Comparison of ENCODE assay signal across 9 cellular contexts in the genomic region with DNA sequence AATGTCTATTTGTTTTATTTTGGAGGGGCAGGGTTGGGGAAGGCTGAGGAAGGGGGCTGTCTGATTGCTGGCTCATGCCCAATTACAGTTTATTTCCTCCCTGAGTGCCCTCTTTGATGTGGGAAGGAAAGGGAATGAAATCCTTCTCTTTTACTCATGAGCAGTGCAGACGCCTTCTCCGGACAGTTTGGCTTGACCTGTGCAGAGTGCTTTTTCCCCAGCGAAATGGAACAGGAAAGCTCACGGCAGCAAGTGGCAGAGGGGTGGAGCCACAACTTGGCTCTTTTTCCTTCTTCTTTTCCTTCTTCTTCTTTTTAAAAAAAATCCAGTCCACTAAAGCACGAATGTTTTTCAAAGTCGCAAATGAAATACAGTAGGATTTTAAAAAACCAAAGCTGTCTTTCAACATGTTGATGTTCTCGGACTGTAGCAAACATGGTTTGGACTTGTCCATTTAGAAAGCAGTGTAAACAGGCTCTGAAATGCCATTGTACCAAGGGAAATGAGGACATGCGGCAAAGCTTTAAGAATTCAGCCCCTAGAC. TPM values are rescaled to one million over a fixed set of nuclear protein-coding genes. Genes with fewer than 3 reads are reported as not detected.
A peak's percentile ranks its signal among the peaks of the same experiment; 100 is the strongest.
DNase-seq lines count a peak whose midpoint lies in the region; ATAC-seq, FAIRE-seq and TF ChIP-seq lines count a peak whose summit lies in the region.
"Had no signal": no experiment of that assay in that cellular context is flagged by ENCODE, and none has a peak within 500 bp of the region (broad histone marks: within the 10 kb centered on the region; RNA-seq: fewer than 3 reads in every experiment).

No MANE protein-coding gene starts in this region.

- intact Hi-C loops in endothelial cell of umbilical vein (cut with micrococcal nuclease), result loop anchor here (1.0 kb wide), 5 partner anchors 13 to 171 kb away; no protein-coding TSS in a partner anchor
- intact Hi-C loops in upper lobe of right lung (cut with DNase I), result no loop called here

- POLR2A ChIA-PET in endothelial cell of umbilical vein (lab: Charles Lee), result interaction anchor here (0.9 kb wide), 1 partner anchor 127 kb away, joined by 3 read pairs; no protein-coding TSS in a partner anchor

- H3K36me3 ChIP-seq in endothelial cell of umbilical vein (ENCODE audit: control insufficient read depth in 2 of 2, extremely low read depth in 1 of 2, insufficient read depth in 2 of 2, low read length in 2 of 2) (no peaks in the 10 kb centered on the region), upper lobe of right lung (no peaks in the 10 kb centered on the region)

- H3K4me1 ChIP-seq in endothelial cell of umbilical vein (ENCODE audit: control insufficient read depth, extremely low read depth, insufficient read depth, low read length), result peaks cover 38% of the 10 kb centered on the region
- peaks cover 24% of the 10 kb centered on the region for H3K4me1 ChIP-seq in upper lobe of right lung

- CTCF ChIA-PET in endothelial cell of umbilical vein (lab: Charles Lee), result interaction anchor here (0.9 to 1.4 kb wide), 7 partner anchors 9 to 208 kb away, joined by 3 to 7 read pairs (median 4); partner anchors contain the start of gene RAB31

- peak overlapping the region; percentile 41 for H3K9ac ChIP-seq in endothelial cell of umbilical vein (replicated peaks; ENCODE audit: extremely low read depth, insufficient read depth, low read length)

- H3K9me1 ChIP-seq in endothelial cell of umbilical vein (replicated peaks; ENCODE audit: control insufficient read depth, extremely low read depth, insufficient read depth, low read length), result no peaks in the 10 kb centered on the region

- no peak for TF ChIP-seq POLR2A in endothelial cell of umbilical vein (IDR thresholded peaks at IDR 0.05; ENCODE audit: low read depth, low read length)

- peak overlapping the region; percentile 81 for H3K4me2 ChIP-seq in endothelial cell of umbilical vein (ENCODE audit: insufficient read depth, low read length)

- H3K27me3 ChIP-seq in endothelial cell of umbilical vein (ENCODE audit: control insufficient read depth in 2 of 2, insufficient read depth in 2 of 2, low read length in 2 of 2), result no peaks in the 10 kb centered on the region
- H3K27me3 ChIP-seq in upper lobe of right lung, result no peaks in the 10 kb centered on the region

- ATAC-seq in upper lobe of right lung (peak; percentile 68), HG02571 (IDR thresholded peaks at IDR 0.05; ENCODE audit: unreplicated experiment) (no peak), GM21390 (IDR thresholded peaks at IDR 0.05; ENCODE audit: unreplicated experiment) (no peak)

- H3K79me2 ChIP-seq in endothelial cell of umbilical vein (ENCODE audit: control insufficient read depth, insufficient read depth, low read length), result peaks cover 2% of the 10 kb centered on the region

- dilution Hi-C loops in endothelial cell of umbilical vein (cut with MboI; ENCODE audit: extremely low pct_ligation_motif_present, low sequenced_read_pairs), result no loop called here

- no peaks in the 10 kb centered on the region for H4K20me1 ChIP-seq in endothelial cell of umbilical vein (replicated peaks; ENCODE audit: control insufficient read depth, extremely low read depth, insufficient read depth, low read length)

- peak; percentile 81 for FAIRE-seq in endothelial cell of umbilical vein (lab: Jason Lieb, UNC)
- FAIRE-seq: A204.1 had no signal

- no peak for TF ChIP-seq CTCF in endothelial cell of umbilical vein (IDR thresholded peaks at IDR 0.05; ENCODE audit: extremely low read depth in 1 of 2, insufficient read depth in 1 of 2, low read depth in 1 of 2, low read length in 2 of 2)
- no peak for TF ChIP-seq CTCF in upper lobe of right lung (IDR thresholded peaks at IDR 0.05)

- BruUV-seq in endothelial cell of umbilical vein (replicated peaks; lab: Mats Ljungman, UMichigan), result TSS peak; percentile 44

- H3K9me3 ChIP-seq in endothelial cell of umbilical vein (replicated peaks; ENCODE audit: control insufficient read depth, insufficient read depth, low read length), result no peaks in the 10 kb centered on the region
- H3K9me3 ChIP-seq in upper lobe of right lung, result no peaks in the 10 kb centered on the region

- H2AFZ ChIP-seq in endothelial cell of umbilical vein (ENCODE audit: low read depth, low read length), result no peak overlapping the region

- peak; percentile 4 for DNase-seq in SKM-1 treated with dmso at 0.1 percent for 144 hours (lab: John Stamatoyannopoulos, UW; ENCODE audit: unreplicated experiment)
- no peak for DNase-seq in SKM-1 (lab: John Stamatoyannopoulos, UW; ENCODE audit: unreplicated experiment)
- DNase-seq in endothelial cell of umbilical vein (ENCODE audit: low read depth, low spot score), result peak; percentile 70
- peak; percentile 45 for DNase-seq in mesenteric fat pad (ENCODE audit: low spot score)
- no peak for DNase-seq in upper lobe of right lung
- no peak for DNase-seq in NCI-H446 (lab: John Stamatoyannopoulos, UW)

- H3K27ac ChIP-seq in endothelial cell of umbilical vein (ENCODE audit: insufficient read depth, low read depth, low read length), result peak overlapping the region; percentile 83
- H3K27ac ChIP-seq in upper lobe of right lung, result peak overlapping the region; percentile 55

- H3K4me3 ChIP-seq in endothelial cell of umbilical vein (replicated peaks in 1 of 3; ENCODE audit: insufficient read depth in 1 of 3, low read depth in 1 of 3, low read length in 3 of 3) (peak overlapping the region in 2 of 3 experiments; percentile 10 to 18), upper lobe of right lung (peak overlapping the region; percentile 32)

TF ChIP-seq in endothelial cell of umbilical vein, 7 proteins besides CTCF, POLR2A, EP300 and RAD21:
- TF ChIP-seq POLR2AphosphoS5 (IDR thresholded peaks at IDR 0.05; ENCODE audit: insufficient read depth, low read depth, low read length) (no peak), JUN (IDR thresholded peaks at IDR 0.05; ENCODE audit: borderline replicate concordance, insufficient read depth, insufficient read length, low read depth) (no peak), GATA2 (IDR thresholded peaks at IDR 0.05; ENCODE audit: insufficient read depth, insufficient read length, low read depth, low read length) (no peak), FOS (IDR thresholded peaks at IDR 0.05; ENCODE audit: borderline replicate concordance, insufficient read depth, low read length) (no peak)

RNA-seq across cellular contexts. Expression of gene RAB31, which starts 34.6 kb away (rescaled TPM):
- total RNA-seq in endothelial cell of umbilical vein, result 27.9 and 30.5 TPM in 2 replicates
- 21.5 and 30.5 TPM in 2 replicates for polyA plus RNA-seq in endothelial cell of umbilical vein
- polyA plus RNA-seq in endothelial cell of umbilical vein (2011; cell fraction: cytosol; rRNA removed), result 16.7 and 17.2 TPM in 2 replicates
- polyA plus RNA-seq in endothelial cell of umbilical vein (2011; cell fraction: nucleus; rRNA removed), result 55.6 and 82.5 TPM in 2 replicates
- 26.6 and 30.2 TPM in 2 replicates for polyA plus RNA-seq in endothelial cell of umbilical vein (2012)
- 14.0 and 36.3 TPM in 2 replicates for polyA minus RNA-seq in endothelial cell of umbilical vein
- polyA minus RNA-seq in endothelial cell of umbilical vein (2011; cell fraction: cytosol; rRNA and poly(A)+ RNA removed), result 71.8 TPM
- 37.9 and 74.6 TPM in 2 replicates for polyA minus RNA-seq in endothelial cell of umbilical vein (2011; cell fraction: nucleus; rRNA and poly(A)+ RNA removed)
- total RNA-seq in mesenteric fat pad, result 80.7 TPM
- 137 TPM for total RNA-seq in upper lobe of right lung

Comparison
In these comparisons a context has a peak if more than half of its experiments do, and no peak if none do; other contexts are left out.
1. DNase-seq: peak in SKM-1 treated with dmso at 0.1 percent for 144 hours (single experiment), endothelial cell of umbilical vein (single experiment) and mesenteric fat pad (single experiment); none in SKM-1 (single experiment), upper lobe of right lung (single experiment) and NCI-H446 (0 of 2).